11 cellular contexts compared by ENCODE assay signal in the genomic region with DNA sequence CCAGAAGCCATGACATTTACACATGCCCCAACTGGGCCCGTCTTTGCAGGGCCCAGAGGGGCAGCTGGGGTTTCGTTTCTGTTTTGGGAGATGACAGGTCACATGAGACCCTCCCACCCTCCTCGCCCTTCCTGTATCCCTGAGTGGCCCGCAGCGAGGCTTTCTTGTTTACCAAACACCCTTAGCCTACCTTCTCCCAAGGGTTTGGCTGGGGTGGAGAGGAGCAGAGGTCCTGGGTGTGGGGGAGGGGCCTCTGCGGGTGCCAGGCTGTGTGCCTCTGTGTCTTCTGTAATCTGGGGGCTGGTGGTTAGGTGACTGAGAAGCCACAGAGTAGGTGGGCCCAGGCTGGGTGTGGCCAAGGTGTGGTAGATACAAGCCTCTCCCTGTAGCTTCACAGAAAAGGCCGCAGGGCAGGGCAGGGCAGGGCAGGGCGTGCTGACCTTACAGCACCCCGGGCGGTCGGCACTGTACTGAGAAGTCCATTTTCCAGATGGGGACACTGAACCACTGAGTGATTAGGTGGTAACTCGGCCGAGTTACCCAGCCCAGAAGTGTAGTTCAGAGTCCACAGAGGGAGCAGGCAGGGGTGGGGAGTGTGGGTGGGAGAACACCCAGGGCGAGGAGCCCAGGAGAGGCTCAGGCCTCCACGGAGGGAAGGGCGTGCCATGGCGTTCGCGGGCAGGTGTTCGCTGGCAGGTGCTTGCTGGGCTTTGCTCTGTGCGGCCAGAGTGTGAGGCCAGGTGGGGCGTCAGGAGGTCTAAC. TPM values are rescaled to one million over a fixed set of nuclear protein-coding genes. Genes with fewer than 3 reads are reported as not detected.
DNase-seq lines count a peak whose midpoint lies in the region; ATAC-seq and TF ChIP-seq lines count a peak whose summit lies in the region.
"Had no signal": no experiment of that assay in that cellular context is flagged by ENCODE, and none has a peak within 500 bp of the region (broad histone marks: within the 10 kb centered on the region; RNA-seq: fewer than 3 reads in every experiment).

No MANE protein-coding gene starts in this region.

- CTCF ChIA-PET in AG04450 (lab: Charles Lee) = no interaction called here
- CTCF ChIA-PET in activated CD8-positive, alpha-beta T cell treated with anti-CD3 and anti-CD28 coated beads, Interleukin-2, amount 10 ng/mL, durations not matched to agents 7 days and 5 days (lab: Charles Lee) = no interaction called here

- H3K27me3 ChIP-seq in AG04450 (ENCODE audit: control insufficient read depth, insufficient read depth, low read length) (no peaks in the 10 kb centered on the region), lower lobe of right lung (ENCODE audit: low read depth) (no peaks in the 10 kb centered on the region)

- H3K4me3 ChIP-seq in AG04450 (ENCODE audit: low read depth, low read length) = no peak overlapping the region
- no peak overlapping the region for H3K4me3 ChIP-seq in lower lobe of right lung
- H3K4me3 ChIP-seq: left ventricle myocardium inferior, PC-9 had no signal

- intact Hi-C loops in lower lobe of right lung (cut with DNase I) = no loop called here

- peak overlapping the region; percentile 72 for H3K4me3 Mint-ChIP-seq in activated CD8-positive, alpha-beta T cell treated with anti-CD3 and anti-CD28 coated beads, Interleukin-2, amount 10 ng/mL, durations not matched to agents 7 days and 5 days

- peaks cover 10% of the 10 kb centered on the region for H3K4me1 ChIP-seq in lower lobe of right lung
- H3K4me1 ChIP-seq: left ventricle myocardium inferior had no signal

- no peaks in the 10 kb centered on the region for H3K27me3 Mint-ChIP-seq in activated CD8-positive, alpha-beta T cell treated with anti-CD3 and anti-CD28 coated beads, Interleukin-2, amount 10 ng/mL, durations not matched to agents 7 days and 5 days (ENCODE audit: low read depth)

- peak; percentile 77 for ATAC-seq in activated CD8-positive, alpha-beta T cell treated with anti-CD3 and anti-CD28 coated beads, Interleukin-2, amount 10 ng/mL, durations not matched to agents 7 days and 5 days
- ATAC-seq in lower lobe of right lung (peak; percentile 13 to 36), GM18861 (IDR thresholded peaks at IDR 0.05; ENCODE audit: unreplicated experiment) (no peak), GM19452 (IDR thresholded peaks at IDR 0.05; ENCODE audit: unreplicated experiment) (no peak), GM21529 (IDR thresholded peaks at IDR 0.05; ENCODE audit: unreplicated experiment) (no peak)

- DNase-seq in AG04450 (ENCODE audit: low read depth, low spot score) = no peak
- DNase-seq in GM13976 (ENCODE audit: low spot score) = peak; percentile 67
- peak; percentile 75 for DNase-seq in activated CD8-positive, alpha-beta T cell treated with anti-CD3 and anti-CD28 coated beads, Interleukin-2, amount 10 ng/mL, durations not matched to agents 7 days and 5 days
- no peak for DNase-seq in lower lobe of right lung
- DNase-seq in inferior parietal cortex (ENCODE audit: extremely low spot score) = no peak
- DNase-seq: left ventricle myocardium inferior had no signal

- TF ChIP-seq CTCF in AG04450 (IDR thresholded peaks at IDR 0.05; ENCODE audit: low read depth, low read length) = no peak
- no peak for TF ChIP-seq CTCF in GM13976 (IDR thresholded peaks at IDR 0.05; ENCODE audit: borderline replicate concordance, control extremely low read depth, extremely low read depth, insufficient read depth, missing control alignments)
- TF ChIP-seq CTCF in lower lobe of right lung (IDR thresholded peaks at IDR 0.05) = no peak

- POLR2A ChIA-PET in AG04450 (lab: Yijun Ruan, JAX) = no interaction called here
- POLR2A ChIA-PET in activated CD8-positive, alpha-beta T cell treated with anti-CD3 and anti-CD28 coated beads, Interleukin-2, amount 10 ng/mL, durations not matched to agents 7 days and 5 days (lab: Charles Lee) = no interaction called here

- no peaks in the 10 kb centered on the region for H3K9me3 Mint-ChIP-seq in activated CD8-positive, alpha-beta T cell treated with anti-CD3 and anti-CD28 coated beads, Interleukin-2, amount 10 ng/mL, durations not matched to agents 7 days and 5 days (ENCODE audit: insufficient read depth)

- H3K36me3 Mint-ChIP-seq in activated CD8-positive, alpha-beta T cell treated with anti-CD3 and anti-CD28 coated beads, Interleukin-2, amount 10 ng/mL, durations not matched to agents 7 days and 5 days (ENCODE audit: low read depth) = peaks cover 2% of the 10 kb centered on the region

- peak overlapping the region; percentile 92 for H3K27ac Mint-ChIP-seq in activated CD8-positive, alpha-beta T cell treated with anti-CD3 and anti-CD28 coated beads, Interleukin-2, amount 10 ng/mL, durations not matched to agents 7 days and 5 days

- in situ Hi-C loops in GM13976 (cut with MboI; ENCODE audit: low sequenced_read_pairs, unreplicated experiment) = no loop called here

- H3K4me1 Mint-ChIP-seq in activated CD8-positive, alpha-beta T cell treated with anti-CD3 and anti-CD28 coated beads, Interleukin-2, amount 10 ng/mL, durations not matched to agents 7 days and 5 days (ENCODE audit: low read depth) = peaks cover 50% of the 10 kb centered on the region

- peaks cover under 1% of the 10 kb centered on the region for H3K36me3 ChIP-seq in lower lobe of right lung
- H3K36me3 ChIP-seq: left ventricle myocardium inferior had no signal

- no peaks in the 10 kb centered on the region for H3K9me3 ChIP-seq in AG04450 (ENCODE audit: control insufficient read depth, insufficient read depth, low read length)
- H3K9me3 ChIP-seq in lower lobe of right lung = no peaks in the 10 kb centered on the region
- H3K9me3 ChIP-seq: left ventricle myocardium inferior had no signal

- H3K27ac ChIP-seq in AG04450 (ENCODE audit: low read depth, low read length) (peak overlapping the region; percentile 11), lower lobe of right lung (no peak overlapping the region)
- H3K27ac ChIP-seq: left ventricle myocardium inferior, PC-9 had no signal

RNA-seq across cellular contexts. Expression of gene PRR5, which starts 8.7 kb away (rescaled TPM):
- 12.9 and 16.2 TPM in 2 replicates for polyA plus RNA-seq in AG04450 (2011; rRNA removed)
- polyA minus RNA-seq in AG04450 (2011; rRNA and poly(A)+ RNA removed) = 14.6 and 18.4 TPM in 2 replicates
- 10 to 100 TPM; 29.4 to 31.5 TPM for total RNA-seq in activated CD8-positive, alpha-beta T cell treated with anti-CD3 and anti-CD28 coated beads, Interleukin-2, amount 10 ng/mL, durations not matched to agents 7 days and 5 days
- total RNA-seq in lower lobe of right lung = 9.6 TPM

RNA-seq across cellular contexts. Expression of gene ARHGAP8, which starts 41.7 kb away (rescaled TPM):
- polyA plus RNA-seq in AG04450 (2011; rRNA removed) = 0.10 and 0.16 TPM in 2 replicates
- not detected in 2 replicates for polyA minus RNA-seq in AG04450 (2011; rRNA and poly(A)+ RNA removed)
- 1 to 10 TPM in 1 of 2 experiments, under 1 TPM in 1; 0.39 to 1.2 TPM for total RNA-seq in activated CD8-positive, alpha-beta T cell treated with anti-CD3 and anti-CD28 coated beads, Interleukin-2, amount 10 ng/mL, durations not matched to agents 7 days and 5 days
- 18.2 TPM for total RNA-seq in lower lobe of right lung
- total RNA-seq: endothelial cell of umbilical vein, left ventricle myocardium inferior had no signal
- polyA plus RNA-seq: endothelial cell of umbilical vein had no signal

Comparison
In these comparisons a context has a peak if more than half of its experiments do, and no peak if none do; other contexts are left out.
1. DNase-seq: peak in GM13976 (single experiment) and activated CD8-positive, alpha-beta T cell treated with anti-CD3 and anti-CD28 coated beads, Interleukin-2, amount 10 ng/mL, durations not matched to agents 7 days and 5 days (single experiment); none in AG04450 (single experiment), lower lobe of right lung (single experiment) and inferior parietal cortex (single experiment).
2. ATAC-seq: peak in activated CD8-positive, alpha-beta T cell treated with anti-CD3 and anti-CD28 coated beads, Interleukin-2, amount 10 ng/mL, durations not matched to agents 7 days and 5 days (single experiment) and lower lobe of right lung (2 of 2); none in GM18861 (single experiment), GM19452 (single experiment) and GM21529 (single experiment).